In the genomic region with DNA sequence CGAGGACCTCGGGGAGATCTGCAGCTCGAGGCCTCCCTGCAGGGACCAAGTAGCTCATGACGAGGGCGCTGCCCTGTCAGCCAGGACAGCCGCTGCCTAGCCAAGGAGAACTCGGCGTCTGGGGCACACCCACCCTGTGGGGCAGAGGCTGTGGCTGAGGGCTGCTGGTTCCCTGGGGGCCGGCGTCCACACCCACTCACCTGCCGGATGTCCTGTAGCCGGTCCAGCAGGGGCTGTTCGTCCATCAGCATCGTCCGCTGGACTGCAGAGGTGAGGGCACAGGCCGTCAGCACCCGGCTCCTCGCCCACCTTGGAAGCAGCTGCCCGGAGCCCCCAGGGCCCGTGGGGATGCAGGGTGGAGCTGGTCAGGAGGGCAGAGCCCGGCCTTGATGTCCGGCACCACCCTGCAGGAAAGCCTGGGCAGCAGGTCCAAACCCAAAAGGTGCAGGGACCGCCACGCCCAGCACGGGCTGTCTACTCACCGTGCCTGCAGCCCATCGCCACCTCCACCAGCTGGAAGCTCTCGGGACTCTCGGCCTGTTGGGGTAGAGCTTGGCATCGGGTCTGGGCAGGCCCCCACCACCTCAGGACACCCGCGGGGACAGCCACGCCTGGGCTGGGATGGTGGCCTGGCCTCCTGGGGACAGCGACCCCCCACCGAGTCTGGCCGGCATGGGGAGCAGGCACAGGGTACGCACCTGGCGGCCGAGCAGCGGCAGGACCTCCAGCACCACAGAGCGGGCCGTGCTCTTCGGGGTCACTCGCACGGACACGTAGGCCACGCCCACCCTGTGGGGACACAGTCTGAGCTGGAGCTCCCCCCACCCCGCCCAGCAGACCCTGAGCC, we compare ENCODE assay signal across 27 cellular contexts. TPM values are rescaled to one million over a fixed set of nuclear protein-coding genes. Genes with fewer than 3 reads are reported as not detected.
"Had no signal": no experiment of that assay in that cellular context is flagged by ENCODE, and none has a peak within 500 bp of the region (broad histone marks: within the 10 kb centered on the region; RNA-seq: fewer than 3 reads in every experiment).

No MANE protein-coding gene starts in this region.

- H3K4me3 ChIP-seq: cardiac muscle cell had no signal

- H3K36me3 ChIP-seq: cardiac muscle cell had no signal

- DNase-seq: activated CD4-positive, alpha-beta memory T cell treated with anti-CD3 and anti-CD28 coated beads for 36 hours; activated CD4-positive, alpha-beta T cell treated with anti-CD3 and anti-CD28 coated beads, Interleukin-2, amount 10 ng/mL, durations not matched to agents 7 days and 5 days; activated CD4-positive, CD25-positive, alpha-beta regulatory T cell; activated CD8-positive, alpha-beta memory T cell treated with anti-CD3 and anti-CD28 coated beads for 24 hours; activated gamma-delta T cell; activated naive CD4-positive, alpha-beta T cell treated with anti-CD3 and anti-CD28 coated beads for 36 hours; activated T-cell treated with anti-CD3 and anti-CD28 coated beads, Interleukin-2, amount 50 U/mL, for 4 hours; amygdala; brain microvascular endothelial cell; MV-4-11; NCI-H1092 treated with DMSO at 0.1 percent for 48 hours; NCI-H1436; NCI-H187; NCI-H2081; NCI-H446; NCI-H524; NCI-H774; PC-3; SIG-M5; T-helper 1 cell had no signal

- H3K27ac ChIP-seq: brain microvascular endothelial cell, cardiac muscle cell, KMS-11, VCaP had no signal

- H3K27me3 Mint-ChIP-seq: activated CD4-positive, alpha-beta memory T cell treated with anti-CD3 and anti-CD28 coated beads for 36 hours; activated CD4-positive, alpha-beta T cell treated with anti-CD3 and anti-CD28 coated beads, Interleukin-2, amount 10 ng/mL, durations not matched to agents 7 days and 5 days; activated naive CD8-positive, alpha-beta T cell; activated T-helper 17 cell treated with anti-CD3 and anti-CD28 coated beads, Interleukin-2, amount 50 U/mL, for 72 hours had no signal

- H3K27ac Mint-ChIP-seq: activated CD4-positive, alpha-beta memory T cell treated with anti-CD3 and anti-CD28 coated beads for 36 hours; activated CD4-positive, alpha-beta T cell treated with anti-CD3 and anti-CD28 coated beads, Interleukin-2, amount 10 ng/mL, durations not matched to agents 7 days and 5 days; activated naive CD4-positive, alpha-beta T cell treated with anti-CD3 and anti-CD28 coated beads for 36 hours; activated naive CD8-positive, alpha-beta T cell; activated T-helper 17 cell treated with anti-CD3 and anti-CD28 coated beads, Interleukin-2, amount 50 U/mL, for 72 hours had no signal

- H3K36me3 Mint-ChIP-seq: activated CD4-positive, alpha-beta memory T cell treated with anti-CD3 and anti-CD28 coated beads for 36 hours; activated naive CD8-positive, alpha-beta T cell had no signal

- H3K9ac ChIP-seq: KMS-11 had no signal

- H3K4me1 Mint-ChIP-seq: activated T-helper 17 cell treated with anti-CD3 and anti-CD28 coated beads, Interleukin-2, amount 50 U/mL, for 72 hours had no signal

- H3K4me2 ChIP-seq: KMS-11 had no signal

- H3K27me3 ChIP-seq: brain microvascular endothelial cell had no signal

- H3K9me3 Mint-ChIP-seq: activated CD4-positive, alpha-beta memory T cell treated with anti-CD3 and anti-CD28 coated beads for 36 hours; activated CD4-positive, alpha-beta T cell treated with anti-CD3 and anti-CD28 coated beads, Interleukin-2, amount 10 ng/mL, durations not matched to agents 7 days and 5 days; activated naive CD4-positive, alpha-beta T cell treated with anti-CD3 and anti-CD28 coated beads for 36 hours; activated T-cell treated with anti-CD3 and anti-CD28 coated beads, Interleukin-2, amount 50 U/mL, for 4 hours; activated T-helper 17 cell treated with anti-CD3 and anti-CD28 coated beads, Interleukin-2, amount 50 U/mL, for 72 hours had no signal

- ATAC-seq: activated T-cell treated with anti-CD3 and anti-CD28 coated beads, Interleukin-2, amount 50 U/mL, for 4 hours; activated T-helper 17 cell treated with anti-CD3 and anti-CD28 coated beads, Interleukin-2, amount 50 U/mL, for 72 hours; PC-3 had no signal

- FAIRE-seq: astrocyte, RCC 7860 had no signal

- H3K4me3 Mint-ChIP-seq: activated CD4-positive, alpha-beta memory T cell treated with anti-CD3 and anti-CD28 coated beads for 36 hours; activated CD4-positive, alpha-beta T cell treated with anti-CD3 and anti-CD28 coated beads, Interleukin-2, amount 10 ng/mL, durations not matched to agents 7 days and 5 days; activated naive CD4-positive, alpha-beta T cell treated with anti-CD3 and anti-CD28 coated beads for 36 hours; activated naive CD8-positive, alpha-beta T cell; activated T-cell treated with anti-CD3 and anti-CD28 coated beads, Interleukin-2, amount 50 U/mL, for 4 hours; activated T-helper 17 cell treated with anti-CD3 and anti-CD28 coated beads, Interleukin-2, amount 50 U/mL, for 72 hours had no signal

RNA-seq across cellular contexts. Expression of a gene that starts 26.7 kb away (rescaled TPM):
- total RNA-seq: activated CD4-positive, alpha-beta memory T cell treated with anti-CD3 and anti-CD28 coated beads for 36 hours; activated naive CD4-positive, alpha-beta T cell treated with anti-CD3 and anti-CD28 coated beads for 36 hours; PC-3 had no signal
